ENCODE assay signal across 13 cellular contexts in genomic region chr11:125446279-125446678, GRCh38. TPM values are rescaled to one million over a fixed set of nuclear protein-coding genes. Genes with fewer than 3 reads are reported as not detected.
DNase-seq lines count a peak whose midpoint lies in the region; ATAC-seq and TF ChIP-seq lines count a peak whose summit lies in the region.
"Had no signal": no experiment of that assay in that cellular context is flagged by ENCODE, and none has a peak within 500 bp of the region (broad histone marks: within the 10 kb centered on the region; RNA-seq: fewer than 3 reads in every experiment).

No MANE protein-coding gene starts in this region.

- no peaks in the 10 kb centered on the region for H3K27me3 ChIP-seq in layer of hippocampus (ENCODE audit: control insufficient read depth, insufficient read depth, low read length)
- H3K27me3 ChIP-seq in psoas muscle (ENCODE audit: insufficient read depth in 3 of 3, low read length in 2 of 3), result no peaks in the 10 kb centered on the region
- H3K27me3 ChIP-seq: BLaER1 treated with 17β-estradiol and CSF1 and Interleukin-3, amounts not matched to agents 10 nM and 100 nM had no signal

- TF ChIP-seq CTCF in nephron progenitor cell (IDR thresholded peaks at IDR 0.05) (no peak), psoas muscle (IDR thresholded peaks at IDR 0.05) (no peak)

- 94% methylated on average over 7 of the region's 7 CpGs for WGBS in psoas muscle, 3 donors

- H3K27me3 Mint-ChIP-seq in nephron progenitor cell (ENCODE audit: low read depth, poor library complexity), result peaks cover 11% of the 10 kb centered on the region

- H3K36me3 ChIP-seq in psoas muscle (ENCODE audit: insufficient read depth in 1 of 2, low read depth in 1 of 2), result no peaks in the 10 kb centered on the region

- H3K36me3 Mint-ChIP-seq in nephron progenitor cell (ENCODE audit: low read depth), result no peaks in the 10 kb centered on the region
- H3K36me3 Mint-ChIP-seq: CD4-positive, CD25-positive, alpha-beta regulatory T cell had no signal

- no peak overlapping the region for H3K4me3 ChIP-seq in psoas muscle
- H3K4me3 ChIP-seq: BLaER1 treated with 17β-estradiol and CSF1 and Interleukin-3, amounts not matched to agents 10 nM and 100 nM; GM23248 had no signal

- intact Hi-C loops in psoas muscle (cut with DNase I), result no loop called here

- peaks cover 10% of the 10 kb centered on the region for H3K4me1 ChIP-seq in psoas muscle

- no peak overlapping the region for H3K4me3 Mint-ChIP-seq in nephron progenitor cell
- H3K4me3 Mint-ChIP-seq: CD4-positive, CD25-positive, alpha-beta regulatory T cell had no signal

- DNase-seq in DMS53 (lab: John Stamatoyannopoulos, UW) (peak; percentile 64), nephron progenitor cell (no peak), psoas muscle (no peak), medulla oblongata (ENCODE audit: extremely low spot score) (no peak), NCI-H2171 (lab: John Stamatoyannopoulos, UW) (no peak)
- DNase-seq: ACHN; CD4-positive, CD25-positive, alpha-beta regulatory T cell; DMS79 treated with DMSO at 0.1 percent for 48 hours; EL; GM23248 had no signal

- H3K9me3 Mint-ChIP-seq in nephron progenitor cell, result no peaks in the 10 kb centered on the region

- ATAC-seq in psoas muscle, result no peak

- H3K9me3 ChIP-seq in psoas muscle, result no peaks in the 10 kb centered on the region
- H3K9me3 ChIP-seq: BLaER1 treated with 17β-estradiol and CSF1 and Interleukin-3, amounts not matched to agents 10 nM and 100 nM had no signal

- H3K4me1 Mint-ChIP-seq in nephron progenitor cell, result peaks cover 47% of the 10 kb centered on the region

- H3K27ac ChIP-seq in angular gyrus (ENCODE audit: low read depth, low read length) (peak overlapping the region; percentile 10), layer of hippocampus (ENCODE audit: low read depth, low read length) (peak overlapping the region; percentile 90), psoas muscle (no peak overlapping the region)
- H3K27ac ChIP-seq: BLaER1 treated with 17β-estradiol and CSF1 and Interleukin-3, amounts not matched to agents 10 nM and 100 nM; GM23248 had no signal

- H3K27ac Mint-ChIP-seq in nephron progenitor cell, result peak overlapping the region; percentile 20
- H3K27ac Mint-ChIP-seq: CD4-positive, CD25-positive, alpha-beta regulatory T cell had no signal

RNA-seq across cellular contexts. Expression of gene FEZ1, which starts 49.8 kb away (rescaled TPM):
- 1 to 10 TPM; 2.4 to 4.5 (median 3.9) TPM for total RNA-seq in psoas muscle
- polyA plus RNA-seq in psoas muscle, result 1 to 10 TPM; 2.3 to 7.6 (median 2.8) TPM
